8 cellular contexts compared by ENCODE assay signal in genomic region chr14:90697577-90698206, GRCh38.
DNase-seq lines count a peak whose midpoint lies in the region; ATAC-seq and TF ChIP-seq lines count a peak whose summit lies in the region.

No MANE protein-coding gene starts in this region.

- peak; percentile 96 for TF ChIP-seq CTCF in CD14-positive monocyte (IDR thresholded peaks at IDR 0.05)
- TF ChIP-seq CTCF in PC-3 (conservative IDR thresholded peaks at IDR 0.05; ENCODE audit: low read depth, low read length): peak; percentile 98
- TF ChIP-seq CTCF in natural killer cell (IDR thresholded peaks at IDR 0.05): peak; percentile 71

- ATAC-seq in GM19452 (IDR thresholded peaks at IDR 0.05; ENCODE audit: unreplicated experiment): peak; percentile 83
- ATAC-seq in PC-3: peak; percentile 97
- ATAC-seq in natural killer cell: peak; percentile 82 to 92 (median 84)
- ATAC-seq in stimulated activated naive B cell treated with anti-CD40 and anti-IgM and Interleukin-4, amounts not matched to agents 10 μg/mL and 1 μg/mL and 100 μg/mL, for 72 hours (replicated peaks): peak; percentile 92 to 94

- no peaks in the 10 kb centered on the region for H3K27me3 ChIP-seq in PC-3 (ENCODE audit: low read length)

- H3K27me3 Mint-ChIP-seq in CD14-positive monocyte (ENCODE audit: low read depth in 3 of 3): peaks cover 0 to 2% (median 2%) of the 10 kb centered on the region in 3 donors
- peaks cover 4 to 5% of the 10 kb centered on the region in 2 donors for H3K27me3 Mint-ChIP-seq in natural killer cell (ENCODE audit: low read depth in 2 of 2)
- no peaks in the 10 kb centered on the region for H3K27me3 Mint-ChIP-seq in stimulated activated naive B cell treated with anti-CD40 and anti-IgM and Interleukin-4, amounts not matched to agents 10 μg/mL and 1 μg/mL and 100 μg/mL, for 72 hours

- H3K9me3 Mint-ChIP-seq in CD14-positive monocyte (no peaks in the 10 kb centered on the region), natural killer cell (no peaks in the 10 kb centered on the region)
- H3K9me3 Mint-ChIP-seq in stimulated activated naive B cell treated with anti-CD40 and anti-IgM and Interleukin-4, amounts not matched to agents 10 μg/mL and 1 μg/mL and 100 μg/mL, for 72 hours: no peaks in the 10 kb centered on the region

- no peaks in the 10 kb centered on the region for H3K36me3 ChIP-seq in PC-3 (ENCODE audit: low read depth, low read length)

- BruUV-seq in PC-3 (replicated peaks; lab: Mats Ljungman, UMichigan): no TSS peak

- DNase-seq in CD14-positive monocyte (ENCODE audit: low spot score) (peak; percentile 78), KBM-7 (peak; percentile 81), PC-3 (peak; percentile 82), fibroblast of gingiva (ENCODE audit: low read depth) (peak; percentile 81), natural killer cell (peak; percentile 54)
- DNase-seq in activated T-cell treated with anti-CD3 and anti-CD28 coated beads, Interleukin-2, amount 50 U/mL, for 1 hour: peak; percentile 76
- peak; percentile 58 for DNase-seq in stimulated activated naive B cell treated with anti-CD40 and anti-IgM and Interleukin-4, amounts not matched to agents 10 μg/mL and 1 μg/mL and 100 μg/mL, for 72 hours

- no peak overlapping the region for H3K4me3 Mint-ChIP-seq in CD14-positive monocyte
- no peak overlapping the region for H3K4me3 Mint-ChIP-seq in natural killer cell
- no peak overlapping the region for H3K4me3 Mint-ChIP-seq in stimulated activated naive B cell treated with anti-CD40 and anti-IgM and Interleukin-4, amounts not matched to agents 10 μg/mL and 1 μg/mL and 100 μg/mL, for 72 hours

- no peak overlapping the region for H3K4me3 ChIP-seq in PC-3 (ENCODE audit: low read length)

- POLR2A ChIA-PET in PC-3 (lab: Charles Lee; ENCODE audit: unreplicated experiment): interaction anchor here (0.6 to 0.7 kb wide), 2 partner anchors 9 to 98 kb away, joined by 3 to 4 read pairs; no protein-coding TSS in a partner anchor

- H3K27ac Mint-ChIP-seq in CD14-positive monocyte: no peak overlapping the region
- H3K27ac Mint-ChIP-seq in natural killer cell: no peak overlapping the region
- no peak overlapping the region for H3K27ac Mint-ChIP-seq in stimulated activated naive B cell treated with anti-CD40 and anti-IgM and Interleukin-4, amounts not matched to agents 10 μg/mL and 1 μg/mL and 100 μg/mL, for 72 hours

- CTCF ChIA-PET in PC-3 (lab: Charles Lee): interaction anchor here (0.5 to 1.8 kb wide), 4 partner anchors 126 to 298 kb away, joined by 3 to 8 read pairs (median 4); no protein-coding TSS in a partner anchor

- H3K9ac ChIP-seq in PC-3 (ENCODE audit: low read length): no peak overlapping the region

- H4K20me1 ChIP-seq in PC-3 (ENCODE audit: low read length): no peaks in the 10 kb centered on the region

- H3K79me2 ChIP-seq in PC-3 (ENCODE audit: low read length): no peaks in the 10 kb centered on the region

- no peaks in the 10 kb centered on the region for H3K9me3 ChIP-seq in PC-3 (ENCODE audit: low read length)

- H3K4me2 ChIP-seq in PC-3 (ENCODE audit: low read length): 0 out of 2 replicates have a peak overlapping the region, but pooled peaks have one; percentile 11

- intact Hi-C loops in CD14-positive monocyte (cut with micrococcal nuclease) (loop anchor here in 1 of 2 donors (10.0 kb wide), 1 partner anchor 303 kb away; the partner anchor contains the start of gene CALM1), PC-3 (cut with micrococcal nuclease) (loop anchor here (1.0 to 5.0 kb wide), 7 partner anchors 61 to 396 kb away; no protein-coding TSS in a partner anchor), natural killer cell (cut with micrococcal nuclease) (loop anchor here (1.0 to 10.0 kb wide), 5 partner anchors 303 to 760 kb away; partner anchors contain the start of gene CALM1)

- H3F3A ChIP-seq in PC-3 (ENCODE audit: low read length, unreplicated experiment): no peaks in the 10 kb centered on the region

- 0 out of 2 replicates have a peak, but pooled peaks cover 3% of the 10 kb centered on the region for H3K4me1 ChIP-seq in PC-3 (ENCODE audit: insufficient read depth, low read length)

- no peaks in the 10 kb centered on the region for H3K9me2 ChIP-seq in PC-3 (replicated peaks; ENCODE audit: low read length)

- in situ Hi-C loops in KBM-7 (cut with MboI; ENCODE audit: low pct_unique_long_range_greater_than_20kb, low sequenced_read_pairs): no loop called here

- H3K27ac ChIP-seq in PC-3 (ENCODE audit: low read length): no peak overlapping the region

- H3K36me3 Mint-ChIP-seq in CD14-positive monocyte: no peaks in the 10 kb centered on the region
- no peaks in the 10 kb centered on the region for H3K36me3 Mint-ChIP-seq in natural killer cell
- no peaks in the 10 kb centered on the region for H3K36me3 Mint-ChIP-seq in stimulated activated naive B cell treated with anti-CD40 and anti-IgM and Interleukin-4, amounts not matched to agents 10 μg/mL and 1 μg/mL and 100 μg/mL, for 72 hours

- peak overlapping the region; percentile 2; the same call in 1 of the 2 replicates for H2AFZ ChIP-seq in PC-3 (ENCODE audit: low read length)

- H3K4me1 Mint-ChIP-seq in CD14-positive monocyte (peaks cover 25% of the 10 kb centered on the region), natural killer cell (peaks cover 0 to 4% of the 10 kb centered on the region in 2 donors)
- H3K4me1 Mint-ChIP-seq in stimulated activated naive B cell treated with anti-CD40 and anti-IgM and Interleukin-4, amounts not matched to agents 10 μg/mL and 1 μg/mL and 100 μg/mL, for 72 hours: peaks cover 0 to 3% of the 10 kb centered on the region in 2 donors
